In the genomic region with DNA sequence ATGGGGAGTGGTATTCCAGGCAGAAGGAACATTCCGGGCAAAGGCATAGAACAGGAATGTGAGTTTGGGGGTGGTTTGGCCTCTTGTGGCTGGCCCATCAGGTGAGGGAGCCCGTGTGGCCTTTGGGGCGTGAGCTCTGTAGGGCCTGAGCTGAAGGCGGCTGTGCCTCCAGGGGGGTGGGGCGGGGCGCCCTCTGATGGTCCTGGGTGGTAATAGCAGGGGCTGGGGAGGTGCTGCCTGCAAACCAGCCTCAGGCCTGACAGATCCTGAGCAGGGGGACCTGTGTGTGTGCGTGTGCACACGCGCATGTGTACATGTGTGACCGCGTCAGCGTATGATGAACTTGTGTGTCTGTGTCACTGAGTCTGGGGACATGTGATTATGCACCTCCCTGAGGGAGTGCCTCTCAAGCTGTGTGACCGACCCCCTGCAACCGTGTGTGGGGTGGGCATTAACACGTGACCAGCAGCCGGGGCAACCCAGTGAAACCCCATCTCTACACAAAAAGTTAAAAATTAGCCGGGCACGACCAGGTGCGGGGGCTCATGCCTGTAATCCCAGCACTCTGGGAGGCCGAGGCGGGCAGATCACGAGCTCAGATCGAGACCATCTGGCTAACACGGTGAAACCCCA, we compare ENCODE assay signal across 8 cellular contexts.
DNase-seq lines count a peak whose midpoint lies in the region; ATAC-seq, FAIRE-seq and TF ChIP-seq lines count a peak whose summit lies in the region.
"Not testable (repeated sequence)": the region's sequence is repeated elsewhere in the genome, so short reads cannot be mapped to it uniquely, and the experiment has no call there.

No MANE protein-coding gene starts in this region.

- not testable (repeated sequence) for H3K18ac ChIP-seq in IMR-90 (ENCODE audit: low read depth, low read length)

- POLR2A ChIA-PET in IMR-90 (lab: Charles Lee; ENCODE audit: unreplicated experiment), result not testable (repeated sequence)

- H3F3A ChIP-seq in SU-DHL-6 (ENCODE audit: insufficient read depth), result not testable (repeated sequence)

- not testable (repeated sequence) for H2AK5ac ChIP-seq in IMR-90 (ENCODE audit: low read depth, low read length)

- not testable (repeated sequence) for H3K4me3 Mint-ChIP-seq in activated T-cell treated with anti-CD3 and anti-CD28 coated beads, Interleukin-2, amount 50 U/mL, for 72 hours; type B pancreatic cell

- not testable (repeated sequence) for TF ChIP-seq POLR2A in IMR-90 (IDR thresholded peaks at IDR 0.05; ENCODE audit: low read depth, low read length); spleen (IDR thresholded peaks at IDR 0.05)

- not testable (repeated sequence) for H2AK9ac ChIP-seq in IMR-90 (replicated peaks; ENCODE audit: low read depth, low read length, poor library complexity)

- 40% methylated on average over 7 of the region's 24 CpGs; no CpG with 5 or more reads in 1 of the 2 experiments for WGBS in IMR-90 (ENCODE audit: extremely low coverage in 2 of 2, insufficient read length in 1 of 2), 2 experiments
- 57 to 70% (median 68%) methylated on average over 21 to 24 of the region's 24 CpGs for WGBS in spleen, 5 donors

- in situ Hi-C loops in IMR-90 (cut with MboI; ENCODE audit: low sequenced_read_pairs), result not testable (repeated sequence)

- H3K27ac ChIP-seq in IMR-90 (ENCODE audit: insufficient read depth, low read length); SU-DHL-6 (ENCODE audit: low read depth, low read length); kidney (ENCODE audit: low read depth in 2 of 2, low read length in 2 of 2); spleen: not testable (repeated sequence)

- CTCF ChIA-PET in IMR-90 (lab: Yijun Ruan, JAX), result not testable (repeated sequence)

- TF ChIP-seq CTCF in IMR-90 (conservative IDR thresholded peaks at IDR 0.05; ENCODE audit: low read depth, low read length) (peak; percentile 37), SU-DHL-6 (IDR thresholded peaks at IDR 0.05; ENCODE audit: insufficient read depth, low read length, poor library complexity, severe bottlenecking) (peak; percentile 36), kidney (IDR thresholded peaks at IDR 0.05; ENCODE audit: borderline replicate concordance, extremely low read depth, insufficient read depth) (peak; percentile 6), spleen (IDR thresholded peaks at IDR 0.05 in 8 of 11, conservative IDR thresholded peaks at IDR 0.05 in 3 of 11) (peak in 7 of 11 experiments; percentile 11 to 67 (median 56)), type B pancreatic cell (conservative IDR thresholded peaks at IDR 0.05) (peak; percentile 67)

- not testable (repeated sequence) for H2AFZ ChIP-seq in IMR-90 (replicated peaks; ENCODE audit: low read length, poor library complexity); SU-DHL-6 (ENCODE audit: low read depth, low read length, severe bottlenecking)

- H3K56ac ChIP-seq in IMR-90 (ENCODE audit: extremely low read depth, insufficient read depth, low read length), result not testable (repeated sequence)

- H2BK120ac ChIP-seq in IMR-90 (ENCODE audit: low read depth, low read length), result not testable (repeated sequence)

- not testable (repeated sequence) for H3K36me3 ChIP-seq in IMR-90 (ENCODE audit: control insufficient read depth, insufficient read depth, low read length); SU-DHL-6 (ENCODE audit: low read length); kidney (ENCODE audit: control insufficient read depth in 1 of 2, insufficient read depth in 2 of 2, low read length in 2 of 2); spleen

- H4K5ac ChIP-seq in IMR-90 (ENCODE audit: low read depth, low read length), result not testable (repeated sequence)

- DNase-seq in ELR (ENCODE audit: low read depth), result peak; percentile 36
- DNase-seq in IMR-90; type B pancreatic cell (ENCODE audit: extremely low spot score, unreplicated experiment): not testable (repeated sequence)
- DNase-seq in activated T-cell treated with anti-CD3 and anti-CD28 coated beads, Interleukin-2, amount 50 U/mL, for 72 hours, result peak in 1 of 2 donors; percentile 67
- DNase-seq in ecto neural progenitor cell (ENCODE audit: low spot score), result peak; percentile 85
- peak; percentile 57 for DNase-seq in kidney
- DNase-seq in spleen, result peak; percentile 75

- ATAC-seq in IMR-90 (ENCODE audit: low read depth), result peak; percentile 78
- ATAC-seq in activated T-cell treated with anti-CD3 and anti-CD28 coated beads, Interleukin-2, amount 50 U/mL, for 72 hours (replicated peaks in 1 of 2), result peak; percentile 42 to 61

- H3K23ac ChIP-seq in IMR-90 (ENCODE audit: low read depth, low read length), result not testable (repeated sequence)

- BruUV-seq in IMR-90 (replicated peaks; lab: Mats Ljungman, UMichigan), result not testable (repeated sequence)

- H3K4me1 ChIP-seq in IMR-90 (ENCODE audit: control insufficient read depth, insufficient read depth, low read length); kidney (ENCODE audit: control insufficient read depth in 1 of 2, insufficient read depth in 1 of 2, low read depth in 1 of 2, low read length in 2 of 2); spleen: not testable (repeated sequence)

- not testable (repeated sequence) for H3K9ac ChIP-seq in IMR-90 (ENCODE audit: low read depth, low read length); SU-DHL-6 (ENCODE audit: low read length); kidney (ENCODE audit: low read length in 2 of 2)

- not testable (repeated sequence) for H3K14ac ChIP-seq in IMR-90 (replicated peaks; ENCODE audit: low read depth, low read length)

- peak; percentile 37; the same call in 1 of the 2 replicates for TF ChIP-seq RAD21 in IMR-90 (IDR thresholded peaks at IDR 0.05; ENCODE audit: low read length)

- not testable (repeated sequence) for H3K4me2 ChIP-seq in IMR-90 (ENCODE audit: low read depth, low read length); SU-DHL-6 (ENCODE audit: low read depth, low read length, poor library complexity, severe bottlenecking)

- not testable (repeated sequence) for H3K27me3 Mint-ChIP-seq in activated T-cell treated with anti-CD3 and anti-CD28 coated beads, Interleukin-2, amount 50 U/mL, for 72 hours (ENCODE audit: low read depth); type B pancreatic cell

- not testable (repeated sequence) for H3K79me2 ChIP-seq in SU-DHL-6 (ENCODE audit: insufficient read depth, low read length)

- not testable (repeated sequence) for H3K4me1 Mint-ChIP-seq in activated T-cell treated with anti-CD3 and anti-CD28 coated beads, Interleukin-2, amount 50 U/mL, for 72 hours (ENCODE audit: low read depth); type B pancreatic cell (ENCODE audit: unreplicated experiment)

- not testable (repeated sequence) for H3K27ac Mint-ChIP-seq in activated T-cell treated with anti-CD3 and anti-CD28 coated beads, Interleukin-2, amount 50 U/mL, for 72 hours; type B pancreatic cell

- H3K9me2 ChIP-seq in SU-DHL-6 (replicated peaks; ENCODE audit: insufficient read depth, low read length), result not testable (repeated sequence)

- intact Hi-C loops in IMR-90 (cut with micrococcal nuclease), result loop anchor here (5.0 kb wide), 1 partner anchor 342 kb away; no protein-coding TSS in a partner anchor
- intact Hi-C loops in kidney (cut with DNase I); spleen (cut with DNase I; ENCODE audit: low total_unique reads): not testable (repeated sequence)

- H3K9me3 ChIP-seq in IMR-90 (ENCODE audit: control insufficient read depth, insufficient read depth, low read length); SU-DHL-6 (ENCODE audit: insufficient read depth, low read length); kidney (ENCODE audit: control insufficient read depth in 1 of 2, low read length in 2 of 2); spleen: not testable (repeated sequence)

- not testable (repeated sequence) for H3K9me3 Mint-ChIP-seq in activated T-cell treated with anti-CD3 and anti-CD28 coated beads, Interleukin-2, amount 50 U/mL, for 72 hours; type B pancreatic cell

- H3K4me3 ChIP-seq in IMR-90 (ENCODE audit: insufficient read depth, low read depth, low read length); SU-DHL-6 (ENCODE audit: insufficient read depth, low read length, poor library complexity, severe bottlenecking); kidney (ENCODE audit: low read length in 2 of 2); spleen: not testable (repeated sequence)

- not testable (repeated sequence) for FAIRE-seq in kidney (lab: Jason Lieb, UNC)

- not testable (repeated sequence) for H3K4ac ChIP-seq in IMR-90 (ENCODE audit: low read depth, low read length)

- not testable (repeated sequence) for H4K20me1 ChIP-seq in IMR-90 (ENCODE audit: insufficient read depth, low read length); SU-DHL-6 (ENCODE audit: low read depth, low read length)

- H3K36me3 Mint-ChIP-seq in activated T-cell treated with anti-CD3 and anti-CD28 coated beads, Interleukin-2, amount 50 U/mL, for 72 hours (ENCODE audit: insufficient read depth in 2 of 2); type B pancreatic cell: not testable (repeated sequence)

- not testable (repeated sequence) for H4K8ac ChIP-seq in IMR-90 (ENCODE audit: low read depth in 2 of 2, low read length in 2 of 2)

- H2BK5ac ChIP-seq in IMR-90 (ENCODE audit: low read depth, low read length, poor library complexity, severe bottlenecking), result not testable (repeated sequence)

- not testable (repeated sequence) for H2BK15ac ChIP-seq in IMR-90 (ENCODE audit: low read depth, low read length)

- not testable (repeated sequence) for H4K91ac ChIP-seq in IMR-90 (ENCODE audit: insufficient read depth, low read depth, low read length)

- dilution Hi-C loops in IMR-90 (cut with HindIII; ENCODE audit: low sequenced_read_pairs, unreplicated experiment), result not testable (repeated sequence)

- H3K27me3 ChIP-seq in IMR-90 (ENCODE audit: control insufficient read depth, insufficient read depth, low read length), result peaks cover 15% of the 10 kb centered on the region
- H3K27me3 ChIP-seq in SU-DHL-6 (ENCODE audit: low read length); spleen (replicated peaks in 1 of 7): not testable (repeated sequence)

- H2BK20ac ChIP-seq in IMR-90 (ENCODE audit: low read depth, low read length), result not testable (repeated sequence)

- not testable (repeated sequence) for H3K79me1 ChIP-seq in IMR-90 (ENCODE audit: low read depth in 1 of 2, low read length in 2 of 2)

- H3K9me1 ChIP-seq in IMR-90 (ENCODE audit: insufficient read depth, low read length), result not testable (repeated sequence)

TF ChIP-seq in IMR-90, 13 proteins besides CTCF, POLR2A, EP300 and RAD21:
- TF ChIP-seq SMC3 (IDR thresholded peaks at IDR 0.05; ENCODE audit: low read depth, low read length), result 0 out of 2 replicates have a peak, but pooled peaks have one; percentile 15

Comparison
In these comparisons a context has a peak if more than half of its experiments do, and no peak if none do; other contexts are left out.
1. CTCF ChIP-seq: peak in every context shown above with its lines; median percentile 67 in type B pancreatic cell; 56 in spleen; 37 in IMR-90; 36 in SU-DHL-6; 6 in kidney.